In genomic region chr15:55586808-55587207, GRCh38 we compare ENCODE assay signal across 10 cellular contexts. TPM values are rescaled to one million over a fixed set of nuclear protein-coding genes. Genes with fewer than 3 reads are reported as not detected.
A peak's percentile ranks its signal among the peaks of the same experiment; 100 is the strongest.
DNase-seq lines count a peak whose midpoint lies in the region; ATAC-seq and TF ChIP-seq lines count a peak whose summit lies in the region.
"Had no signal": no experiment of that assay in that cellular context is flagged by ENCODE, and none has a peak within 500 bp of the region (broad histone marks: within the 10 kb centered on the region; RNA-seq: fewer than 3 reads in every experiment).

No MANE protein-coding gene starts in this region.

- ATAC-seq in activated CD8-positive, alpha-beta memory T cell treated with anti-CD3 and anti-CD28 coated beads, Interleukin-2, amount 10 ng/mL, durations not matched to agents 7 days and 5 days = no peak
- ATAC-seq in HG03280 (IDR thresholded peaks at IDR 0.05; ENCODE audit: unreplicated experiment) = no peak

- peaks cover 2% of the 10 kb centered on the region for H3K4me1 Mint-ChIP-seq in activated CD8-positive, alpha-beta memory T cell treated with anti-CD3 and anti-CD28 coated beads, Interleukin-2, amount 10 ng/mL, durations not matched to agents 7 days and 5 days

- no peaks in the 10 kb centered on the region for H3K9me3 Mint-ChIP-seq in activated CD8-positive, alpha-beta memory T cell treated with anti-CD3 and anti-CD28 coated beads, Interleukin-2, amount 10 ng/mL, durations not matched to agents 7 days and 5 days (ENCODE audit: low read depth)

- H3K27me3 Mint-ChIP-seq in activated CD8-positive, alpha-beta memory T cell treated with anti-CD3 and anti-CD28 coated beads, Interleukin-2, amount 10 ng/mL, durations not matched to agents 7 days and 5 days = peaks cover 49% of the 10 kb centered on the region

- no peaks in the 10 kb centered on the region; the same call in 1 of the 2 replicates for H3K4me1 ChIP-seq in HUES64 (ENCODE audit: insufficient read depth, low read length)
- H3K4me1 ChIP-seq in ectodermal cell (ENCODE audit: control insufficient read depth, insufficient read depth, low read length) = no peaks in the 10 kb centered on the region
- peaks cover 5% of the 10 kb centered on the region for H3K4me1 ChIP-seq in ovary (ENCODE audit: insufficient read depth)

- H3K4me3 Mint-ChIP-seq in activated CD8-positive, alpha-beta memory T cell treated with anti-CD3 and anti-CD28 coated beads, Interleukin-2, amount 10 ng/mL, durations not matched to agents 7 days and 5 days = no peak overlapping the region

- peak overlapping the region; percentile 72 for H3K4me3 ChIP-seq in AG04449 (ENCODE audit: low read depth, low read length)
- peak overlapping the region; percentile 70; the same call in 1 of the 2 replicates for H3K4me3 ChIP-seq in HUES64 (ENCODE audit: low read length)
- peak overlapping the region; percentile 61 for H3K4me3 ChIP-seq in ectodermal cell (ENCODE audit: insufficient read depth, low read depth, low read length)
- peak overlapping the region; percentile 70 for H3K4me3 ChIP-seq in ovary

- H3K9ac ChIP-seq in HUES64 (ENCODE audit: low read depth, low read length) = no peak overlapping the region

- 0 out of 2 replicates have a peak, but pooled peaks cover 5% of the 10 kb centered on the region for H3K9me3 ChIP-seq in HUES64 (ENCODE audit: insufficient read depth, low read depth, low read length)
- H3K9me3 ChIP-seq in ectodermal cell (ENCODE audit: control insufficient read depth, low read length) = no peaks in the 10 kb centered on the region
- no peaks in the 10 kb centered on the region for H3K9me3 ChIP-seq in ovary

- TF ChIP-seq POLR2A in ovary (IDR thresholded peaks at IDR 0.05) = no peak

- DNase-seq in AG04449 (ENCODE audit: low read depth, low spot score) (no peak), ovary (no peak), GM19240 (ENCODE audit: insufficient read length, low spot score) (no peak), hippocampal formation (lab: John Stamatoyannopoulos, UW) (no peak)
- DNase-seq in activated CD8-positive, alpha-beta memory T cell treated with anti-CD3 and anti-CD28 coated beads, Interleukin-2, amount 10 ng/mL, durations not matched to agents 7 days and 5 days = no peak
- DNase-seq: activated CD4-positive, CD25-positive, alpha-beta regulatory T cell treated with anti-CD3 and anti-CD28 coated beads, Interleukin-2, amount 50 U/mL, for 72 hours; activated effector memory CD4-positive, alpha-beta T cell treated with anti-CD3 and anti-CD28 coated beads, Interleukin-2, amount 50 U/mL, for 16 hours had no signal

- POLR2A ChIA-PET in AG04449 (lab: Yijun Ruan, JAX) = interaction anchor here (0.6 kb wide), 1 partner anchor 60 kb away, joined by 3 read pairs; no protein-coding TSS in a partner anchor

- no peak for TF ChIP-seq EP300 in ovary (IDR thresholded peaks at IDR 0.05)

- intact Hi-C loops in ovary (cut with DNase I) = no loop called here

- no peak for TF ChIP-seq CTCF in AG04449 (IDR thresholded peaks at IDR 0.05; ENCODE audit: insufficient read depth, low read length, missing control alignments)
- no peak for TF ChIP-seq CTCF in ovary (IDR thresholded peaks at IDR 0.05)

- H3K36me3 Mint-ChIP-seq in activated CD8-positive, alpha-beta memory T cell treated with anti-CD3 and anti-CD28 coated beads, Interleukin-2, amount 10 ng/mL, durations not matched to agents 7 days and 5 days = no peaks in the 10 kb centered on the region

- H3K27ac ChIP-seq in HUES64 (ENCODE audit: low read depth, low read length) = no peak overlapping the region
- no peak overlapping the region for H3K27ac ChIP-seq in ectodermal cell (ENCODE audit: insufficient read depth, low read depth, low read length, poor library complexity, severe bottlenecking)
- no peak overlapping the region for H3K27ac ChIP-seq in ovary

- CTCF ChIA-PET in AG04449 (lab: Yijun Ruan, JAX) = no interaction called here
- CTCF ChIA-PET in activated CD8-positive, alpha-beta memory T cell treated with anti-CD3 and anti-CD28 coated beads, Interleukin-2, amount 10 ng/mL, durations not matched to agents 7 days and 5 days (lab: Charles Lee) = interaction anchor here (0.6 kb wide), 1 partner anchor 23 kb away, joined by 3 read pairs; no protein-coding TSS in a partner anchor

- H3K36me3 ChIP-seq in HUES64 (ENCODE audit: insufficient read depth, low read length) (no peaks in the 10 kb centered on the region), ectodermal cell (ENCODE audit: control insufficient read depth, insufficient read depth, low read length) (no peaks in the 10 kb centered on the region), ovary (no peaks in the 10 kb centered on the region)

- peaks cover 67% of the 10 kb centered on the region for H3K27me3 ChIP-seq in HUES64 (ENCODE audit: insufficient read depth, low read length)
- H3K27me3 ChIP-seq in ectodermal cell (ENCODE audit: control insufficient read depth, insufficient read depth, low read length, poor library complexity, severe bottlenecking) = peaks cover 40% of the 10 kb centered on the region
- H3K27me3 ChIP-seq in ovary = no peaks in the 10 kb centered on the region

- H3K27ac Mint-ChIP-seq in activated CD8-positive, alpha-beta memory T cell treated with anti-CD3 and anti-CD28 coated beads, Interleukin-2, amount 10 ng/mL, durations not matched to agents 7 days and 5 days = no peak overlapping the region

- WGBS in HUES64 = 88% methylated on average over 3 of the region's 3 CpGs
- 82 to 90% methylated on average over 3 of the region's 3 CpGs for WGBS in ectodermal cell, 2 experiments
- 30 to 50% (median 47%) methylated on average over 3 of the region's 3 CpGs for WGBS in ovary, 3 donors

RNA-seq across cellular contexts. Expression of gene PYGO1, which starts 1.3 kb away (rescaled TPM):
- polyA plus RNA-seq in HUES64 (2013, experiment 1 of 2) = 2.1 TPM
- 4.0 TPM for polyA plus RNA-seq in HUES64 (2013, experiment 2 of 2)
- polyA plus RNA-seq in ectodermal cell (2013, experiment 1 of 4) = 9.1 TPM
- polyA plus RNA-seq in ectodermal cell (2013, experiment 2 of 4) = 8.5 TPM
- 9.4 TPM for polyA plus RNA-seq in ectodermal cell (2013, experiment 3 of 4)
- 10.1 TPM for polyA plus RNA-seq in ectodermal cell (2013, experiment 4 of 4)
- 10 to 100 TPM; 10.3 to 31.1 (median 24.1) TPM for total RNA-seq in ovary
- polyA plus RNA-seq in ovary = 1 to 10 TPM; 4.0 to 8.6 TPM
- not detected for total RNA-seq in activated CD8-positive, alpha-beta memory T cell treated with anti-CD3 and anti-CD28 coated beads, Interleukin-2, amount 10 ng/mL, durations not matched to agents 7 days and 5 days

Comparison
In these comparisons a context has a peak if more than half of its experiments do, and no peak if none do; other contexts are left out.
1. RNA of gene PYGO1, which starts 1.3 kb away (total RNA-seq): 10.3 to 31.1 TPM in ovary; not detected in activated CD8-positive, alpha-beta memory T cell treated with anti-CD3 and anti-CD28 coated beads, Interleukin-2, amount 10 ng/mL, durations not matched to agents 7 days and 5 days; every median in the first group is over 10 times any median in the second.
2. Peak in every context shown above with its lines, with median percentiles within 50 percentile points of each other: H3K4me3 ChIP-seq.